Comparison of ENCODE assay signal across 8 cellular contexts in genomic region chr1:101235241-101235695, GRCh38. TPM values are rescaled to one million over a fixed set of nuclear protein-coding genes. Genes with fewer than 3 reads are reported as not detected.
A peak's percentile ranks its signal among the peaks of the same experiment; 100 is the strongest.
DNase-seq lines count a peak whose midpoint lies in the region; TF ChIP-seq lines count a peak whose summit lies in the region.

No MANE protein-coding gene starts in this region.

- no CpG with 5 or more reads among the region's 6 CpGs for WGBS in mesendoderm (ENCODE audit: extremely low coverage, insufficient coverage, low lambda C conversion rate)
- 17 to 21% methylated on average over 6 of the region's 6 CpGs for WGBS in testis, 2 donors

- no peak overlapping the region for H4K5ac ChIP-seq in mesendoderm (ENCODE audit: low read length)

- H2BK15ac ChIP-seq in mesendoderm (replicated peaks; ENCODE audit: low read depth) = no peak overlapping the region

- H3K79me2 ChIP-seq in ACC112 (ENCODE audit: control insufficient read depth, insufficient read depth, low read length, unreplicated experiment) = no peaks in the 10 kb centered on the region
- H3K79me2 ChIP-seq in mesendoderm (ENCODE audit: control insufficient read depth, insufficient read depth, low read length) = no peaks in the 10 kb centered on the region

- H3K4me1 ChIP-seq in ACC112 (ENCODE audit: control insufficient read depth, insufficient read depth, low read length, unreplicated experiment) = peaks cover 4% of the 10 kb centered on the region
- H3K4me1 ChIP-seq in mesendoderm (ENCODE audit: control insufficient read depth, low read depth, low read length) = peaks cover 4% of the 10 kb centered on the region
- H3K4me1 ChIP-seq in testis = peaks cover 12% of the 10 kb centered on the region

- H3K56ac ChIP-seq in mesendoderm (ENCODE audit: low read length) = no peak overlapping the region

- no peak overlapping the region for H2AFZ ChIP-seq in ACC112 (ENCODE audit: low read length, unreplicated experiment)

- no peaks in the 10 kb centered on the region for H3K79me1 ChIP-seq in mesendoderm (ENCODE audit: low read length)

- no peak for DNase-seq in HFF-Myc (ENCODE audit: extremely low read depth, low read depth)
- DNase-seq in astrocyte of the spinal cord (ENCODE audit: low read depth, low spot score) = no peak
- DNase-seq in mesendoderm = peak; percentile 32
- DNase-seq in GM20000 (ENCODE audit: low spot score) = no peak
- DNase-seq in NCI-H2227 (lab: John Stamatoyannopoulos, UW; ENCODE audit: unreplicated experiment) = no peak
- no peak for DNase-seq in 8988T
- DNase-seq in testis = no peak

- intact Hi-C loops in testis (cut with DNase I; ENCODE audit: low total_unique reads) = no loop called here

- in situ Hi-C loops in astrocyte of the spinal cord (cut with HindIII; ENCODE audit: low sequenced_read_pairs) = no loop called here

- H3K4me3 ChIP-seq in ACC112 (ENCODE audit: low read depth, low read length) = peak overlapping the region; percentile 88
- peak overlapping the region; percentile 63 for H3K4me3 ChIP-seq in HFF-Myc (replicated peaks; ENCODE audit: low read depth, low read length)
- peak overlapping the region; percentile 65 for H3K4me3 ChIP-seq in astrocyte of the spinal cord (ENCODE audit: low read depth, low read length)
- no peak overlapping the region for H3K4me3 ChIP-seq in mesendoderm (ENCODE audit: low read length)
- H3K4me3 ChIP-seq in testis = no peak overlapping the region

- no peak overlapping the region for H2BK120ac ChIP-seq in mesendoderm (ENCODE audit: low read depth, low read length)

- no peak overlapping the region for H3K27ac ChIP-seq in ACC112 (ENCODE audit: low read depth, low read length)
- no peak overlapping the region for H3K27ac ChIP-seq in mesendoderm (ENCODE audit: low read depth, low read length)
- H3K27ac ChIP-seq in testis = peak overlapping the region in 1 of 2 donors; percentile 62

- H3K36me3 ChIP-seq in ACC112 (ENCODE audit: insufficient read depth, low read length) (no peaks in the 10 kb centered on the region), mesendoderm (ENCODE audit: control insufficient read depth, insufficient read depth, low read length) (no peaks in the 10 kb centered on the region), testis (ENCODE audit: low read depth, missing control alignments) (no peaks in the 10 kb centered on the region)

- H3K9me3 ChIP-seq in testis = no peaks in the 10 kb centered on the region

- H3K23ac ChIP-seq in mesendoderm (ENCODE audit: low read length) = no peak overlapping the region

- H3K27me3 ChIP-seq in ACC112 (ENCODE audit: insufficient read depth, low read length) (no peaks in the 10 kb centered on the region), mesendoderm (ENCODE audit: insufficient read depth, low read length, poor library complexity) (peaks cover 5% of the 10 kb centered on the region), testis (no peaks in the 10 kb centered on the region)

- H3K18ac ChIP-seq in mesendoderm (ENCODE audit: low read length) = no peak overlapping the region

- no peak overlapping the region for H3K9ac ChIP-seq in mesendoderm (ENCODE audit: low read length)

- H3K4me2 ChIP-seq in mesendoderm (ENCODE audit: low read length) = peak overlapping the region; percentile 51

- TF ChIP-seq POLR2A in testis (IDR thresholded peaks at IDR 0.05) = no peak

- H4K8ac ChIP-seq in mesendoderm (ENCODE audit: low read depth, low read length) = no peak overlapping the region

- H2BK5ac ChIP-seq in mesendoderm (ENCODE audit: low read length) = no peak overlapping the region

- H2AK5ac ChIP-seq in mesendoderm (ENCODE audit: low read length) = no peak overlapping the region

- no peak for TF ChIP-seq CTCF in HFF-Myc (IDR thresholded peaks at IDR 0.05; ENCODE audit: low read depth, low read length, missing control alignments)
- TF ChIP-seq CTCF in astrocyte of the spinal cord (IDR thresholded peaks at IDR 0.05; ENCODE audit: low read depth, low read length) = no peak
- no peak for TF ChIP-seq CTCF in GM20000 (IDR thresholded peaks at IDR 0.05; ENCODE audit: extremely low read depth, missing control alignments)
- no peak for TF ChIP-seq CTCF in testis (IDR thresholded peaks at IDR 0.05)

- H3K4ac ChIP-seq in mesendoderm (ENCODE audit: low read depth, low read length) = no peak overlapping the region

RNA-seq across cellular contexts. Expression of gene S1PR1, which starts 1.6 kb away (rescaled TPM):
- 0.52 TPM for polyA plus RNA-seq in mesendoderm (2013, experiment 1 of 2)
- 0.53 TPM for polyA plus RNA-seq in mesendoderm (2013, experiment 2 of 2)
- total RNA-seq in testis = 10 to 100 TPM in 1 of 2 donors, 1 to 10 TPM in 1; 6.4 to 11.5 TPM
- 9.3 TPM for polyA plus RNA-seq in testis (ENCODE audit: insufficient read depth, low read depth, low replicate concordance)

Comparison
In these comparisons a context has a peak if more than half of its experiments do, and no peak if none do; other contexts are left out.
1. H3K4me3 ChIP-seq: peak in ACC112 (single experiment), HFF-Myc (single experiment) and astrocyte of the spinal cord (single experiment); none in mesendoderm (single experiment) and testis (0 of 2).